ENCODE assay signal across 28 cellular contexts in genomic region chr7:44736896-44737295, GRCh38. TPM values are rescaled to one million over a fixed set of nuclear protein-coding genes. Genes with fewer than 3 reads are reported as not detected.
DNase-seq lines count a peak whose midpoint lies in the region; ATAC-seq and TF ChIP-seq lines count a peak whose summit lies in the region.
"Had no signal": no experiment of that assay in that cellular context is flagged by ENCODE, and none has a peak within 500 bp of the region (broad histone marks: within the 10 kb centered on the region; RNA-seq: fewer than 3 reads in every experiment).

No MANE protein-coding gene starts in this region.

- H3K4me1 Mint-ChIP-seq in activated CD4-positive, alpha-beta T cell treated with anti-CD3 and anti-CD28 coated beads, Interleukin-2, amount 10 ng/mL, durations not matched to agents 24 days and 14 days = peaks cover 19% of the 10 kb centered on the region
- peaks cover 0 to 3% of the 10 kb centered on the region in 2 experiments; a peak in 1 of 4 replicates for H3K4me1 Mint-ChIP-seq in H9
- peaks cover 19% of the 10 kb centered on the region for H3K4me1 Mint-ChIP-seq in activated T-helper 17 cell treated with anti-CD3 and anti-CD28 coated beads, Interleukin-2, amount 50 U/mL, for 72 hours

- no peak overlapping the region for H3K56ac ChIP-seq in H9 (ENCODE audit: insufficient read length, low read depth, low read length)

- no peaks in the 10 kb centered on the region for H3K23me2 ChIP-seq in H9 (ENCODE audit: insufficient read length, low read depth, low read length, poor library complexity, severe bottlenecking)

- H3K36me3 ChIP-seq in neuronal stem cell (replicated peaks in 1 of 2; ENCODE audit: control insufficient read depth in 2 of 2, insufficient read depth in 2 of 2, low read length in 2 of 2) = no peaks in the 10 kb centered on the region
- H3K36me3 ChIP-seq: BLaER1, sigmoid colon, upper lobe of right lung had no signal

- H3K79me1 ChIP-seq in H9 (ENCODE audit: insufficient read depth, low read depth, low read length, poor library complexity, severe bottlenecking) (no peaks in the 10 kb centered on the region), neuronal stem cell (ENCODE audit: low read depth, low read length) (peaks cover 2% of the 10 kb centered on the region)

- no peak overlapping the region for H3K23ac ChIP-seq in H9 (ENCODE audit: insufficient read length, low read depth, low read length)
- peak overlapping the region; percentile 31 for H3K23ac ChIP-seq in neuronal stem cell (ENCODE audit: low read depth, low read length, poor library complexity)

- H3K18ac ChIP-seq in H9 (ENCODE audit: insufficient read length, low read depth, low read length) (no peak overlapping the region), neuronal stem cell (ENCODE audit: low read length) (no peak overlapping the region)

- H4K8ac ChIP-seq in H9 (replicated peaks; ENCODE audit: insufficient read length, low read depth, low read length) (no peak overlapping the region), neuronal stem cell (ENCODE audit: low read depth, low read length) (peak overlapping the region; percentile 17)

- no peak overlapping the region for H2BK120ac ChIP-seq in H9 (ENCODE audit: low read depth, low read length, poor library complexity, severe bottlenecking)
- H2BK120ac ChIP-seq in neuronal stem cell (ENCODE audit: low read depth, low read length) = no peak overlapping the region

- H2BK15ac ChIP-seq in H9 (ENCODE audit: low read depth, low read length) = no peak overlapping the region
- no peak overlapping the region for H2BK15ac ChIP-seq in neuronal stem cell (ENCODE audit: low read length)

- no peaks in the 10 kb centered on the region for H3K36me3 Mint-ChIP-seq in activated CD4-positive, alpha-beta T cell treated with anti-CD3 and anti-CD28 coated beads, Interleukin-2, amount 10 ng/mL, durations not matched to agents 24 days and 14 days (ENCODE audit: low read depth)
- no peaks in the 10 kb centered on the region for H3K36me3 Mint-ChIP-seq in H9 (ENCODE audit: insufficient read depth in 1 of 3, low read depth in 3 of 3)
- H3K36me3 Mint-ChIP-seq in activated T-helper 17 cell treated with anti-CD3 and anti-CD28 coated beads, Interleukin-2, amount 50 U/mL, for 72 hours (ENCODE audit: low read depth) = no peaks in the 10 kb centered on the region

- no peaks in the 10 kb centered on the region for H3K27me3 Mint-ChIP-seq in activated CD4-positive, alpha-beta T cell treated with anti-CD3 and anti-CD28 coated beads, Interleukin-2, amount 10 ng/mL, durations not matched to agents 24 days and 14 days
- no peaks in the 10 kb centered on the region; the same call in none of the 2 replicates for H3K27me3 Mint-ChIP-seq in H9 (ENCODE audit: low read depth)
- H3K27me3 Mint-ChIP-seq in activated T-helper 17 cell treated with anti-CD3 and anti-CD28 coated beads, Interleukin-2, amount 50 U/mL, for 72 hours = no peaks in the 10 kb centered on the region
- H3K27me3 Mint-ChIP-seq: progenitor cell of endocrine pancreas had no signal

- no peaks in the 10 kb centered on the region for H3K4me1 ChIP-seq in H9 (ENCODE audit: insufficient read depth, low read length)
- H3K4me1 ChIP-seq in neuronal stem cell (ENCODE audit: control insufficient read depth in 2 of 2, insufficient read depth in 1 of 2, low read depth in 1 of 2, low read length in 2 of 2) = no peaks in the 10 kb centered on the region
- H3K4me1 ChIP-seq: BLaER1, sigmoid colon, upper lobe of right lung had no signal

- no peak for ATAC-seq in activated T-helper 17 cell treated with anti-CD3 and anti-CD28 coated beads, Interleukin-2, amount 50 U/mL, for 72 hours (replicated peaks)
- ATAC-seq in HG03025 (IDR thresholded peaks at IDR 0.05; ENCODE audit: low FRiP score, unreplicated experiment) = no peak
- ATAC-seq: upper lobe of right lung had no signal

- no peak overlapping the region for H3K4me3 Mint-ChIP-seq in activated CD4-positive, alpha-beta T cell treated with anti-CD3 and anti-CD28 coated beads, Interleukin-2, amount 10 ng/mL, durations not matched to agents 24 days and 14 days
- no peak overlapping the region for H3K4me3 Mint-ChIP-seq in H9
- no peak overlapping the region for H3K4me3 Mint-ChIP-seq in activated T-helper 17 cell treated with anti-CD3 and anti-CD28 coated beads, Interleukin-2, amount 50 U/mL, for 72 hours

- H3K9ac ChIP-seq in H9 (ENCODE audit: extremely low read depth, insufficient read length, low read length) (no peak overlapping the region), neuronal stem cell (ENCODE audit: low read depth, low read length, poor library complexity) (no peak overlapping the region)
- H3K9ac ChIP-seq: BLaER1, KMS-11 had no signal

- H3K4me3 ChIP-seq in neuronal stem cell (ENCODE audit: low read length in 2 of 2) = no peak overlapping the region
- H3K4me3 ChIP-seq: BLaER1, lung, sigmoid colon, upper lobe of right lung had no signal

- H2AK5ac ChIP-seq in H9 (ENCODE audit: insufficient read length, low read length) = no peak overlapping the region
- H2AK5ac ChIP-seq in neuronal stem cell (ENCODE audit: low read depth, low read length) = peak overlapping the region; percentile 63

- no peak for DNase-seq in activated CD4-positive, alpha-beta T cell treated with anti-CD3 and anti-CD28 coated beads, Interleukin-2, amount 10 ng/mL, durations not matched to agents 24 days and 14 days
- no peak for DNase-seq in activated CD4-positive, alpha-beta T cell treated with anti-CD3 and anti-CD28 coated beads for 1 hour
- DNase-seq in H9 (no peak), neuronal stem cell (ENCODE audit: low spot score) (no peak), NCI-H1417 (lab: John Stamatoyannopoulos, UW) (no peak), SKM-1 treated with dmso at 0.1 percent for 144 hours (lab: John Stamatoyannopoulos, UW; ENCODE audit: unreplicated experiment) (no peak)
- DNase-seq: activated CD4-positive, alpha-beta T cell treated with anti-CD3 and anti-CD28 coated beads, Interleukin-2, amount 50 U/mL, for 1 hour; activated gamma-delta T cell; anterior cingulate cortex; Caco-2; caudate nucleus; DND-41; glutamatergic neuron; GOT3; kidney glomerular epithelial cell; NCI-H146; NCI-H524 treated with DMSO at 0.1 percent for 48 hours; sigmoid colon; stimulated activated CD4-positive, alpha-beta T cell treated with anti-CD3 and anti-CD28 coated beads, Interleukin-15, amount 100 ng/mL, for 24 hours; substantia nigra; T-helper 2 cell; upper lobe of right lung had no signal

- H2BK20ac ChIP-seq in H9 (ENCODE audit: low read depth, low read length, poor library complexity, severe bottlenecking) = no peak overlapping the region

- no CpG with 5 or more reads among the region's 3 CpGs for WGBS in H9 (ENCODE audit: extremely low coverage, insufficient read length, low lambda C conversion rate)
- WGBS in neuronal stem cell (ENCODE audit: extremely low coverage in 2 of 2, insufficient read length in 2 of 2, insufficient replicate concordance in 1 of 2), 2 donors = no CpG with 5 or more reads among the region's 3 CpGs

- H4K5ac ChIP-seq in H9 (ENCODE audit: insufficient read length, low read depth, low read length) = no peak overlapping the region

- peak overlapping the region; percentile 63 for H3K27ac Mint-ChIP-seq in activated CD4-positive, alpha-beta T cell treated with anti-CD3 and anti-CD28 coated beads, Interleukin-2, amount 10 ng/mL, durations not matched to agents 24 days and 14 days
- H3K27ac Mint-ChIP-seq in H9 = peak overlapping the region in 2 of 3 experiments; percentile 18 to 28; a peak in 1 of 7 replicates
- H3K27ac Mint-ChIP-seq in activated T-helper 17 cell treated with anti-CD3 and anti-CD28 coated beads, Interleukin-2, amount 50 U/mL, for 72 hours = peak overlapping the region; percentile 72
- H3K27ac Mint-ChIP-seq: progenitor cell of endocrine pancreas had no signal

- intact Hi-C loops in activated CD4-positive, alpha-beta T cell treated with anti-CD3 and anti-CD28 coated beads, Interleukin-2, amount 10 ng/mL, durations not matched to agents 24 days and 14 days (cut with micrococcal nuclease) = no loop called here

- no peak overlapping the region for H3T11ph ChIP-seq in H9 (ENCODE audit: low read length)

- H3K27ac ChIP-seq in H9 (ENCODE audit: insufficient read length, low read depth, low read length) = no peak overlapping the region
- no peak overlapping the region for H3K27ac ChIP-seq in neuronal stem cell (replicated peaks; ENCODE audit: low read length)
- H3K27ac ChIP-seq: BLaER1, KMS-11, sigmoid colon, upper lobe of right lung had no signal

- H3K79me2 ChIP-seq in H9 (ENCODE audit: insufficient read depth, low read length) = no peaks in the 10 kb centered on the region

- H4K91ac ChIP-seq in H9 (ENCODE audit: insufficient read length, low read depth, low read length) (no peak overlapping the region), neuronal stem cell (ENCODE audit: low read depth, low read length, poor library complexity) (no peak overlapping the region)

- TF ChIP-seq CTCF in H9 (conservative IDR thresholded peaks at IDR 0.05) = no peak

- no peak overlapping the region for H3K4me2 ChIP-seq in H9 (ENCODE audit: insufficient read depth, insufficient read length, low read length)
- H3K4me2 ChIP-seq in neuronal stem cell (ENCODE audit: insufficient read depth, low read length, poor library complexity, severe bottlenecking) = no peak overlapping the region
- H3K4me2 ChIP-seq: BLaER1, KMS-11 had no signal

- H3K9me3 Mint-ChIP-seq in activated CD4-positive, alpha-beta T cell treated with anti-CD3 and anti-CD28 coated beads, Interleukin-2, amount 10 ng/mL, durations not matched to agents 24 days and 14 days = peaks cover 3% of the 10 kb centered on the region
- no peaks in the 10 kb centered on the region for H3K9me3 Mint-ChIP-seq in H9
- no peaks in the 10 kb centered on the region for H3K9me3 Mint-ChIP-seq in activated T-helper 17 cell treated with anti-CD3 and anti-CD28 coated beads, Interleukin-2, amount 50 U/mL, for 72 hours

- H3K4ac ChIP-seq in H9 (ENCODE audit: low read depth, low read length) = no peak overlapping the region
- H3K4ac ChIP-seq in neuronal stem cell (ENCODE audit: low read length) = no peak overlapping the region

- no peaks in the 10 kb centered on the region for H4K20me1 ChIP-seq in H9 (ENCODE audit: control insufficient read depth, insufficient read depth, insufficient read length)
- H4K20me1 ChIP-seq: BLaER1 had no signal

- H2BK5ac ChIP-seq in H9 (ENCODE audit: insufficient read length, low read length) = no peak overlapping the region
- peak overlapping the region; percentile 24 for H2BK5ac ChIP-seq in neuronal stem cell (ENCODE audit: low read length)

- H2BK12ac ChIP-seq in H9 (ENCODE audit: insufficient read length, low read depth, low read length) (no peak overlapping the region), neuronal stem cell (ENCODE audit: low read length) (no peak overlapping the region)

- no peak overlapping the region for H2AFZ ChIP-seq in H9 (ENCODE audit: low read length)
- no peak overlapping the region for H2AFZ ChIP-seq in neuronal stem cell (ENCODE audit: low read length)

- H3K27me3 ChIP-seq in H9 (ENCODE audit: insufficient read depth, low read length) = no peaks in the 10 kb centered on the region
- no peaks in the 10 kb centered on the region for H3K27me3 ChIP-seq in neuronal stem cell (ENCODE audit: control insufficient read depth in 3 of 3, insufficient read depth in 3 of 3, low read depth in 1 of 3, low read length in 3 of 3)
- H3K27me3 ChIP-seq: BLaER1, sigmoid colon, upper lobe of right lung had no signal

- no peak overlapping the region for H3K14ac ChIP-seq in H9 (ENCODE audit: insufficient read depth, low read length)
- peak overlapping the region; percentile 56 for H3K14ac ChIP-seq in neuronal stem cell (ENCODE audit: low read length)

- no peaks in the 10 kb centered on the region for H3K9me3 ChIP-seq in H9 (ENCODE audit: control insufficient read depth, low read depth, low read length)
- H3K9me3 ChIP-seq in neuronal stem cell (replicated peaks in 1 of 2; ENCODE audit: control insufficient read depth in 2 of 2, insufficient read depth in 1 of 2, low read depth in 1 of 2, low read length in 2 of 2) = no peaks in the 10 kb centered on the region
- H3K9me3 ChIP-seq: BLaER1, Caco-2, sigmoid colon, upper lobe of right lung had no signal

RNA-seq across cellular contexts. Expression of gene ZMIZ2, which starts 11.8 kb away (rescaled TPM):
- 130 and 133 TPM in 2 replicates for total RNA-seq in activated CD4-positive, alpha-beta T cell treated with anti-CD3 and anti-CD28 coated beads, Interleukin-2, amount 10 ng/mL, durations not matched to agents 24 days and 14 days
- total RNA-seq in H9 (2021) = 71.8 and 72.9 TPM in 2 replicates
- 100 to 1,000 TPM in 1 of 2 donors, 10 to 100 TPM in 1; 88.7 to 134 TPM for total RNA-seq in activated T-helper 17 cell treated with anti-CD3 and anti-CD28 coated beads, Interleukin-2, amount 50 U/mL, for 72 hours
- 39.9 TPM for polyA plus RNA-seq in neuronal stem cell (2013, experiment 1 of 2)
- polyA plus RNA-seq in neuronal stem cell (2013, experiment 2 of 2) = 38.5 TPM

RNA-seq across cellular contexts. Expression of gene PPIA, which starts 59.6 kb away (rescaled TPM):
- 2,368 and 2,448 TPM in 2 replicates for total RNA-seq in activated CD4-positive, alpha-beta T cell treated with anti-CD3 and anti-CD28 coated beads, Interleukin-2, amount 10 ng/mL, durations not matched to agents 24 days and 14 days
- 2,409 and 2,440 TPM in 2 replicates for total RNA-seq in H9 (2021)
- 1,000 to 10,000 TPM; 1,915 to 2,917 TPM for total RNA-seq in activated T-helper 17 cell treated with anti-CD3 and anti-CD28 coated beads, Interleukin-2, amount 50 U/mL, for 72 hours
- polyA plus RNA-seq in neuronal stem cell (2013, experiment 1 of 2) = 1,729 TPM
- 1,737 TPM for polyA plus RNA-seq in neuronal stem cell (2013, experiment 2 of 2)
